ENCODE assay signal across 8 cellular contexts in genomic region chr2:209334188-209335017, GRCh38.
DNase-seq lines count a peak whose midpoint lies in the region; ATAC-seq and TF ChIP-seq lines count a peak whose summit lies in the region.

No MANE protein-coding gene starts in this region.

- H3K4me1 ChIP-seq in RWPE2 (ENCODE audit: insufficient read depth, poor library complexity, severe bottlenecking) (no peaks in the 10 kb centered on the region), left lung (no peaks in the 10 kb centered on the region)

- H3K9me3 ChIP-seq in AG04450 (ENCODE audit: control insufficient read depth, insufficient read depth, low read length), result no peaks in the 10 kb centered on the region
- no peaks in the 10 kb centered on the region for H3K9me3 ChIP-seq in RWPE2 (ENCODE audit: severe bottlenecking)
- no peaks in the 10 kb centered on the region for H3K9me3 ChIP-seq in left lung

- H3K27ac ChIP-seq in AG04450 (ENCODE audit: low read depth, low read length), result no peak overlapping the region
- no peak overlapping the region for H3K27ac ChIP-seq in RWPE2 (ENCODE audit: poor library complexity, severe bottlenecking)
- no peak overlapping the region for H3K27ac ChIP-seq in left lung

- peak; percentile 93 for TF ChIP-seq CTCF in AG04450 (IDR thresholded peaks at IDR 0.05; ENCODE audit: low read depth, low read length)
- peak; percentile 78 for TF ChIP-seq CTCF in GM13977 (IDR thresholded peaks at IDR 0.05; ENCODE audit: extremely low read depth, insufficient read depth, missing control alignments)
- peak; percentile 96 for TF ChIP-seq CTCF in RWPE2 (IDR thresholded peaks at IDR 0.05; ENCODE audit: poor library complexity, severe bottlenecking)
- peak; percentile 76 for TF ChIP-seq CTCF in cardiac fibroblast (IDR thresholded peaks at IDR 0.05; ENCODE audit: low read depth, low read length)
- peak; percentile 77 to 79 for TF ChIP-seq CTCF in left lung (IDR thresholded peaks at IDR 0.05)

- H3K36me3 ChIP-seq in RWPE2 (ENCODE audit: low read depth), result no peaks in the 10 kb centered on the region
- no peaks in the 10 kb centered on the region for H3K36me3 ChIP-seq in left lung

- POLR2A ChIA-PET in AG04450 (lab: Yijun Ruan, JAX), result no interaction called here

- H3K27me3 ChIP-seq in AG04450 (ENCODE audit: control insufficient read depth, insufficient read depth, low read length) (no peaks in the 10 kb centered on the region), RWPE2 (ENCODE audit: insufficient read depth, poor library complexity, severe bottlenecking) (no peaks in the 10 kb centered on the region), left lung (no peaks in the 10 kb centered on the region)

- in situ Hi-C loops in GM13977 (cut with MboI; ENCODE audit: low pct_unique_long_range_greater_than_20kb, low sequenced_read_pairs, unreplicated experiment), result loop anchor here (25.0 kb wide), 1 partner anchor 228 kb away; no protein-coding TSS in a partner anchor

- CTCF ChIA-PET in AG04450 (lab: Charles Lee), result interaction anchor here (0.5 to 4.3 kb wide), 70 partner anchors 10 to 946 kb away, joined by 3 to 143 read pairs (median 4); partner anchors contain the start of gene MAP2

- ATAC-seq in HG02678 (IDR thresholded peaks at IDR 0.05; ENCODE audit: unreplicated experiment) (peak; percentile 85), RWPE2 (ENCODE audit: low read depth) (peak; percentile 76), left lung (peak; percentile 96)
- ATAC-seq in stimulated activated naive CD8-positive, alpha-beta T cell treated with anti-CD3 and anti-CD28 coated beads, Interleukin-15, Interleukin-2, amounts not matched to agents 100 U/mL and 50 U/mL, for 24 hours, result no peak

- DNase-seq in AG04450 (ENCODE audit: low read depth, low spot score) (peak; percentile 13), GM13977 (ENCODE audit: low spot score) (peak; percentile 34), NAMALWA (ENCODE audit: low spot score) (peak; percentile 79), RWPE2 (ENCODE audit: low spot score) (peak; percentile 45), cardiac fibroblast (ENCODE audit: low read depth in 2 of 2) (peak; percentile 75 to 76), left lung (no peak)
- DNase-seq in stimulated activated naive CD8-positive, alpha-beta T cell treated with anti-CD3 and anti-CD28 coated beads, Interleukin-15, Interleukin-2, amounts not matched to agents 100 U/mL and 50 U/mL, for 24 hours, result peak; percentile 41

- intact Hi-C loops in left lung (cut with DNase I), result no loop called here

- H3K4me3 ChIP-seq in AG04450 (ENCODE audit: low read depth, low read length) (no peak overlapping the region), RWPE2 (ENCODE audit: severe bottlenecking) (no peak overlapping the region), cardiac fibroblast (replicated peaks in 1 of 2; ENCODE audit: low read depth in 2 of 2, low read length in 2 of 2) (no peak overlapping the region), left lung (no peak overlapping the region)

Comparison
In these comparisons a context has a peak if more than half of its experiments do, and no peak if none do; other contexts are left out.
1. DNase-seq: peak in AG04450 (single experiment), GM13977 (single experiment), NAMALWA (single experiment), RWPE2 (single experiment), cardiac fibroblast (2 of 2) and stimulated activated naive CD8-positive, alpha-beta T cell treated with anti-CD3 and anti-CD28 coated beads, Interleukin-15, Interleukin-2, amounts not matched to agents 100 U/mL and 50 U/mL, for 24 hours (single experiment); none in left lung (0 of 2).
2. Peak in every context shown above with its lines, with median percentiles within 50 percentile points of each other: CTCF ChIP-seq.